Comparison of ENCODE assay signal across 8 cellular contexts in genomic region chrX:69387559-69388487, GRCh38.
A peak's percentile ranks its signal among the peaks of the same experiment; 100 is the strongest.
DNase-seq lines count a peak whose midpoint lies in the region; ATAC-seq, FAIRE-seq and TF ChIP-seq lines count a peak whose summit lies in the region.

No MANE protein-coding gene starts in this region.

- intact Hi-C loops in Caco-2 (cut with micrococcal nuclease; ENCODE audit: unreplicated experiment): loop anchor here (1.0 kb wide), 2 partner anchors 166 to 560 kb away; no protein-coding TSS in a partner anchor
- intact Hi-C loops in pancreas (cut with DNase I): loop anchor here in 1 of 3 donors (10.0 kb wide), 1 partner anchor 563 kb away; the partner anchor contains the start of gene EFNB1

- DNase-seq in Caco-2 (peak; percentile 56 to 66), NCI-H345 (lab: John Stamatoyannopoulos, UW) (peak; percentile 34), frontal cortex (ENCODE audit: low spot score in 2 of 2) (peak; percentile 20 to 45), pancreas (peak in 5 of 6 donors; percentile 3 to 73 (median 46)), KG1 (lab: John Stamatoyannopoulos, UW) (no peak)
- peak; percentile 61 for DNase-seq in activated CD8-positive, alpha-beta memory T cell treated with anti-CD3 and anti-CD28 coated beads, Interleukin-2, amount 50 U/mL, for 48 hours

- no TSS peak for BruUV-seq in Caco-2 (replicated peaks; lab: Mats Ljungman, UMichigan)

- no peaks in the 10 kb centered on the region for H3K36me3 Mint-ChIP-seq in Caco-2 (ENCODE audit: insufficient read depth, unreplicated experiment)

- no peaks in the 10 kb centered on the region for H3K9me3 ChIP-seq in Caco-2
- no peaks in the 10 kb centered on the region for H3K9me3 ChIP-seq in pancreas

- H3K27me3 ChIP-seq in Caco-2 (replicated peaks; ENCODE audit: control insufficient read depth, insufficient read depth, low read length): no peaks in the 10 kb centered on the region
- peaks cover 0 to 31% (median 2%) of the 10 kb centered on the region in 4 donors for H3K27me3 ChIP-seq in pancreas

- ATAC-seq in GM21367 (IDR thresholded peaks at IDR 0.05; ENCODE audit: unreplicated experiment) (peak; percentile 67), pancreas (peak; percentile 43 to 85 (median 82)), HG02938 (IDR thresholded peaks at IDR 0.05; ENCODE audit: unreplicated experiment) (no peak)

- peaks cover 6% of the 10 kb centered on the region for H3K27me3 Mint-ChIP-seq in Caco-2 (ENCODE audit: insufficient read depth, unreplicated experiment)

- FAIRE-seq in frontal cortex (lab: Jason Lieb, UNC) (no peak), pancreas (lab: Jason Lieb, UNC) (no peak)

- H3K9me3 Mint-ChIP-seq in Caco-2 (ENCODE audit: unreplicated experiment): no peaks in the 10 kb centered on the region

- no peak overlapping the region for H3K4me3 Mint-ChIP-seq in Caco-2 (ENCODE audit: unreplicated experiment)

- POLR2A ChIA-PET in Caco-2 (lab: Charles Lee): no interaction called here

- 12 to 20% methylated on average over 13 of the region's 13 CpGs for WGBS in pancreas, 2 donors

- no peak overlapping the region for H3K27ac Mint-ChIP-seq in Caco-2 (ENCODE audit: unreplicated experiment)

- CTCF ChIA-PET in Caco-2 (lab: Charles Lee): interaction anchor here (0.6 to 1.8 kb wide), 3 partner anchors 559 to 565 kb away, joined by 3 to 10 read pairs (median 4); partner anchors contain the start of gene EFNB1

- H3K4me1 ChIP-seq in Caco-2 (no peaks in the 10 kb centered on the region), pancreas (no peaks in the 10 kb centered on the region)

- H3K27ac ChIP-seq in pancreas: no peak overlapping the region

- TF ChIP-seq CTCF in Caco-2 (IDR thresholded peaks at IDR 0.05; ENCODE audit: insufficient read depth in 1 of 2, low read depth in 1 of 2, low read length in 1 of 2, severe bottlenecking in 1 of 2, unreplicated experiment in 1 of 2) (peak; percentile 63 to 68), pancreas (IDR thresholded peaks at IDR 0.05) (peak; percentile 32 to 73 (median 60))

- H3K4me3 ChIP-seq in Caco-2 (ENCODE audit: low read depth, low read length) (no peak overlapping the region), pancreas (no peak overlapping the region)

- H3K4me1 Mint-ChIP-seq in Caco-2 (ENCODE audit: low read depth, unreplicated experiment): no peaks in the 10 kb centered on the region

- no peaks in the 10 kb centered on the region for H3K36me3 ChIP-seq in Caco-2 (ENCODE audit: control insufficient read depth, insufficient read depth, low read length)
- no peaks in the 10 kb centered on the region for H3K36me3 ChIP-seq in pancreas
